8 cellular contexts compared by ENCODE assay signal in genomic region chr5:138439537-138440225, GRCh38. TPM values are rescaled to one million over a fixed set of nuclear protein-coding genes. Genes with fewer than 3 reads are reported as not detected.
DNase-seq lines count a peak whose midpoint lies in the region; ATAC-seq and TF ChIP-seq lines count a peak whose summit lies in the region.

No MANE protein-coding gene starts in this region.

- POLR2A ChIA-PET in activated CD4-positive, alpha-beta memory T cell treated with anti-CD3 and anti-CD28 coated beads for 36 hours (lab: Charles Lee), result interaction anchor here (1.8 kb wide), 1 partner anchor 10 kb away, joined by 6 read pairs; no protein-coding TSS in a partner anchor

- H3K36me3 Mint-ChIP-seq in T-helper 2 cell treated with Interferon-gamma antibody and Interleukin-4, amounts not matched to agents 5 μg/mL and 100 μg/mL, for 36 hours (ENCODE audit: low read depth), result peaks cover 12% of the 10 kb centered on the region
- H3K36me3 Mint-ChIP-seq in activated CD4-positive, alpha-beta memory T cell treated with anti-CD3 and anti-CD28 coated beads for 36 hours, result peaks cover 12% of the 10 kb centered on the region
- peaks cover 30% of the 10 kb centered on the region for H3K36me3 Mint-ChIP-seq in stimulated activated effector memory CD8-positive, alpha-beta T cell treated with anti-CD3 and anti-CD28 coated beads, Interleukin-12 subunit alpha, Interleukin-12 subunit beta, amount 100 ng/mL, for 72 hours

- intact Hi-C loops in activated CD4-positive, alpha-beta memory T cell treated with anti-CD3 and anti-CD28 coated beads for 36 hours (cut with micrococcal nuclease), result loop anchor here (2.0 to 10.0 kb wide), 2 partner anchors 25 to 225 kb away; partner anchors contain the start of genes CDC23 and EGR1

- H3K9me3 Mint-ChIP-seq in T-helper 2 cell treated with Interferon-gamma antibody and Interleukin-4, amounts not matched to agents 5 μg/mL and 100 μg/mL, for 36 hours, result no peaks in the 10 kb centered on the region
- no peaks in the 10 kb centered on the region for H3K9me3 Mint-ChIP-seq in activated CD4-positive, alpha-beta memory T cell treated with anti-CD3 and anti-CD28 coated beads for 36 hours
- no peaks in the 10 kb centered on the region for H3K9me3 Mint-ChIP-seq in stimulated activated effector memory CD8-positive, alpha-beta T cell treated with anti-CD3 and anti-CD28 coated beads, Interleukin-12 subunit alpha, Interleukin-12 subunit beta, amount 100 ng/mL, for 72 hours

- peaks cover 0 to 24% of the 10 kb centered on the region in 2 donors for H3K4me1 ChIP-seq in right atrium auricular region

- no peak for DNase-seq in T-helper 2 cell treated with Interferon-gamma antibody and Interleukin-4, amounts not matched to agents 5 μg/mL and 100 μg/mL, for 36 hours (ENCODE audit: low spot score)
- DNase-seq in T-helper 2 cell, result no peak
- DNase-seq in activated CD4-positive, alpha-beta memory T cell treated with anti-CD3 and anti-CD28 coated beads for 36 hours, result no peak
- DNase-seq in right atrium auricular region (ENCODE audit: low spot score), result no peak
- DNase-seq in stimulated activated effector memory CD8-positive, alpha-beta T cell treated with anti-CD3 and anti-CD28 coated beads, Interleukin-12 subunit alpha, Interleukin-12 subunit beta, amount 100 ng/mL, for 72 hours (ENCODE audit: low spot score in 2 of 2), result no peak
- DNase-seq in DMS114 treated with DMSO at 0.1 percent for 48 hours (lab: John Stamatoyannopoulos, UW; ENCODE audit: unreplicated experiment), result no peak
- DNase-seq in HPDE6-E6E7 (ENCODE audit: extremely low spot score), result no peak
- no peak for DNase-seq in CD1c-positive myeloid dendritic cell (ENCODE audit: extremely low spot score)

- no peaks in the 10 kb centered on the region for H3K27me3 Mint-ChIP-seq in T-helper 2 cell treated with Interferon-gamma antibody and Interleukin-4, amounts not matched to agents 5 μg/mL and 100 μg/mL, for 36 hours (ENCODE audit: low read depth)
- peaks cover 3% of the 10 kb centered on the region for H3K27me3 Mint-ChIP-seq in activated CD4-positive, alpha-beta memory T cell treated with anti-CD3 and anti-CD28 coated beads for 36 hours

- H3K9me3 ChIP-seq in right atrium auricular region, result no peaks in the 10 kb centered on the region

- TF ChIP-seq CTCF in right atrium auricular region (IDR thresholded peaks at IDR 0.05), result no peak

- H3K4me3 ChIP-seq in right atrium auricular region, result peak overlapping the region; percentile 47 to 55

- peaks cover 8% of the 10 kb centered on the region for H3K4me1 Mint-ChIP-seq in T-helper 2 cell treated with Interferon-gamma antibody and Interleukin-4, amounts not matched to agents 5 μg/mL and 100 μg/mL, for 36 hours (ENCODE audit: low read depth)
- peaks cover 16% of the 10 kb centered on the region for H3K4me1 Mint-ChIP-seq in activated CD4-positive, alpha-beta memory T cell treated with anti-CD3 and anti-CD28 coated beads for 36 hours (ENCODE audit: low read depth)
- peaks cover 30% of the 10 kb centered on the region for H3K4me1 Mint-ChIP-seq in stimulated activated effector memory CD8-positive, alpha-beta T cell treated with anti-CD3 and anti-CD28 coated beads, Interleukin-12 subunit alpha, Interleukin-12 subunit beta, amount 100 ng/mL, for 72 hours

- H3K27ac ChIP-seq in right atrium auricular region, result peak overlapping the region; percentile 55 to 69

- H3K4me3 Mint-ChIP-seq in T-helper 2 cell treated with Interferon-gamma antibody and Interleukin-4, amounts not matched to agents 5 μg/mL and 100 μg/mL, for 36 hours, result peak overlapping the region; percentile 80
- peak overlapping the region; percentile 78 for H3K4me3 Mint-ChIP-seq in activated CD4-positive, alpha-beta memory T cell treated with anti-CD3 and anti-CD28 coated beads for 36 hours
- H3K4me3 Mint-ChIP-seq in stimulated activated effector memory CD8-positive, alpha-beta T cell treated with anti-CD3 and anti-CD28 coated beads, Interleukin-12 subunit alpha, Interleukin-12 subunit beta, amount 100 ng/mL, for 72 hours, result peak overlapping the region; percentile 71

- CTCF ChIA-PET in activated CD4-positive, alpha-beta memory T cell treated with anti-CD3 and anti-CD28 coated beads for 36 hours (lab: Charles Lee), result interaction anchor here (2.7 kb wide), 1 partner anchor 10 kb away, joined by 16 read pairs; no protein-coding TSS in a partner anchor

- H3K27me3 ChIP-seq in right atrium auricular region, result no peaks in the 10 kb centered on the region

- H3K36me3 ChIP-seq in right atrium auricular region, result peaks cover 12% of the 10 kb centered on the region

- no peak for ATAC-seq in stimulated activated effector memory CD8-positive, alpha-beta T cell treated with anti-CD3 and anti-CD28 coated beads, Interleukin-12 subunit alpha, Interleukin-12 subunit beta, amount 100 ng/mL, for 72 hours

- H3K27ac Mint-ChIP-seq in T-helper 2 cell treated with Interferon-gamma antibody and Interleukin-4, amounts not matched to agents 5 μg/mL and 100 μg/mL, for 36 hours, result no peak overlapping the region
- no peak overlapping the region for H3K27ac Mint-ChIP-seq in activated CD4-positive, alpha-beta memory T cell treated with anti-CD3 and anti-CD28 coated beads for 36 hours
- H3K27ac Mint-ChIP-seq in stimulated activated effector memory CD8-positive, alpha-beta T cell treated with anti-CD3 and anti-CD28 coated beads, Interleukin-12 subunit alpha, Interleukin-12 subunit beta, amount 100 ng/mL, for 72 hours, result no peak overlapping the region

RNA-seq across cellular contexts. Expression of gene REEP2, which starts 0.8 kb away (rescaled TPM):
- total RNA-seq in activated CD4-positive, alpha-beta memory T cell treated with anti-CD3 and anti-CD28 coated beads for 36 hours, result 10 to 100 TPM in 1 of 2 experiments, 1 to 10 TPM in 1; 6.1 to 10.9 TPM
- 10 to 100 TPM; 27.5 to 28.4 TPM for total RNA-seq in right atrium auricular region

RNA-seq across cellular contexts. Expression of gene EGR1, which starts 25.6 kb away (rescaled TPM):
- total RNA-seq in activated CD4-positive, alpha-beta memory T cell treated with anti-CD3 and anti-CD28 coated beads for 36 hours, result 10 to 100 TPM; 64.2 to 69.4 TPM
- total RNA-seq in right atrium auricular region, result 10 to 100 TPM; 17.3 to 73.0 TPM
